9 cellular contexts compared by ENCODE assay signal in the genomic region with DNA sequence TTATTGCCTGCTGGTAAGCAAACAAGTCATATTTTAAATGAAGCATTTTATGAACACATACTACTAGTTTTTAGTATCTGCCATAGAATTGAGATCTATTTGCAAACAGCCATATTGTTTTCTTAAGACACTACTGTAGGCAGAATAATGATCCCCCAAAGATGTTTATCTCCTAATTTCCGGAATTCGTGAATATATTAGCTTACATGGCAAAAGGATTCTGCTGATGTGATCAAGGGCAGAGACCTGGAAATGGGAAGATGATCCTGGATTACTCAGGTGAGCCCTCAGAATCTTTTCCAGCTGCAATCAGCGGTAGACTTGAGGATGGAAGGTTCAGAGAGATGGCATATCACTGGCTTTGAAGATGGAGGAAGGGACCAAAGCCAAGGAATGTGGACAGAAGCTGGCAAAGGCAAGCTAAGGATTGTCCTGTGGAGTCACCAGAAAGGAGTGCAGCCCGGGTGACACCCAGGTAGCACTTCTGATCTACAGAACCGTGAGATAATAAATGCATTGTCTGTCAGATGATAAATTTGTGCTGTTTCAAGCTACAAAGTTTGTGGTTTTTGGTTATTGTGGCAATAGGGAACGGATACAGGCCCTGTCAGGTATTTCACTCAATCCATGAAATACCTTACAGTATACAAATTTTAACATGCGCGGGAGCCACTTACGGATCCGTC. TPM values are rescaled to one million over a fixed set of nuclear protein-coding genes. Genes with fewer than 3 reads are reported as not detected.
DNase-seq lines count a peak whose midpoint lies in the region; ATAC-seq and FAIRE-seq lines count a peak whose summit lies in the region.
"Had no signal": no experiment of that assay in that cellular context is flagged by ENCODE, and none has a peak within 500 bp of the region (broad histone marks: within the 10 kb centered on the region; RNA-seq: fewer than 3 reads in every experiment).

No MANE protein-coding gene starts in this region.

- H2BK15ac ChIP-seq in mesenchymal stem cell (ENCODE audit: low read depth, poor library complexity, severe bottlenecking), result no peak overlapping the region

- peaks cover 10% of the 10 kb centered on the region for H3K79me1 ChIP-seq in mesenchymal stem cell (replicated peaks; ENCODE audit: low read length, poor library complexity, severe bottlenecking)

- no peaks in the 10 kb centered on the region for H3K27me3 ChIP-seq in BLaER1
- H3K27me3 ChIP-seq in HUES48 (ENCODE audit: control insufficient read depth, insufficient read depth, low read length), result no peaks in the 10 kb centered on the region
- no peaks in the 10 kb centered on the region for H3K27me3 ChIP-seq in mesenchymal stem cell (ENCODE audit: control insufficient read depth in 1 of 2, insufficient read depth in 1 of 2, low read length in 2 of 2)
- H3K27me3 ChIP-seq: gastroesophageal sphincter had no signal

- H2BK5ac ChIP-seq in mesenchymal stem cell (ENCODE audit: low read depth, low read length, poor library complexity, severe bottlenecking), result peak overlapping the region; percentile 23

- peaks cover 9% of the 10 kb centered on the region for H3K9me3 ChIP-seq in BLaER1
- H3K9me3 ChIP-seq in HUES48 (ENCODE audit: control insufficient read depth, insufficient read depth, low read length), result no peaks in the 10 kb centered on the region
- H3K9me3 ChIP-seq in mesenchymal stem cell (ENCODE audit: control insufficient read depth, low read length), result no peaks in the 10 kb centered on the region
- H3K9me3 ChIP-seq: gastroesophageal sphincter had no signal

- H3K4me1 ChIP-seq in BLaER1 (peaks cover 11% of the 10 kb centered on the region), HUES48 (ENCODE audit: control insufficient read depth, insufficient read depth, low read length) (peaks cover 10% of the 10 kb centered on the region; the same call in 1 of the 2 replicates), mesenchymal stem cell (ENCODE audit: control insufficient read depth, insufficient read depth, low read depth, low read length) (peaks cover 4% of the 10 kb centered on the region)

- H3K9ac ChIP-seq in BLaER1, result no peak overlapping the region
- peak overlapping the region; percentile 95 for H3K9ac ChIP-seq in HUES48 (ENCODE audit: low read depth, low read length)
- no peak overlapping the region for H3K9ac ChIP-seq in mesenchymal stem cell (ENCODE audit: low read length)

- peak overlapping the region; percentile 61 for H2BK120ac ChIP-seq in mesenchymal stem cell (ENCODE audit: low read depth, low read length)

- no peak overlapping the region for H2AFZ ChIP-seq in mesenchymal stem cell (ENCODE audit: low read depth, low read length)

- ATAC-seq in HG02970 (IDR thresholded peaks at IDR 0.05; ENCODE audit: low FRiP score, unreplicated experiment) (no peak), HG03442 (IDR thresholded peaks at IDR 0.05; ENCODE audit: unreplicated experiment) (no peak)

- peaks cover 11% of the 10 kb centered on the region; the same call in 1 of the 2 replicates for H3K36me3 ChIP-seq in BLaER1
- no peaks in the 10 kb centered on the region for H3K36me3 ChIP-seq in HUES48 (ENCODE audit: control insufficient read depth, insufficient read depth, low read length)
- peaks cover 0 to 11% of the 10 kb centered on the region in 2 experiments for H3K36me3 ChIP-seq in mesenchymal stem cell (ENCODE audit: control insufficient read depth in 1 of 2, insufficient read depth in 2 of 2, low read depth in 1 of 2, low read length in 2 of 2)

- no peak overlapping the region for H3K27ac ChIP-seq in BLaER1
- no peak overlapping the region for H3K27ac ChIP-seq in HUES48 (ENCODE audit: low read depth, low read length)
- peak overlapping the region; percentile 98 for H3K27ac ChIP-seq in caudate nucleus (ENCODE audit: low read depth, low read length)
- H3K27ac ChIP-seq in mesenchymal stem cell (ENCODE audit: low read length, poor library complexity, severe bottlenecking), result peak overlapping the region; percentile 96
- H3K27ac ChIP-seq: gastroesophageal sphincter had no signal

- no peak for FAIRE-seq in GM19239 (lab: Jason Lieb, UNC)

- 33% methylated on average over 10 of the region's 10 CpGs for WGBS in mesenchymal stem cell

- no peak overlapping the region for H3K23ac ChIP-seq in mesenchymal stem cell (ENCODE audit: low read length in 2 of 2)

- H2BK12ac ChIP-seq in mesenchymal stem cell (ENCODE audit: low read length in 2 of 2), result peak overlapping the region in 1 of 2 experiments; percentile 92

- H4K20me1 ChIP-seq in BLaER1, result no peaks in the 10 kb centered on the region; the same call in 1 of the 2 replicates

- H4K8ac ChIP-seq in mesenchymal stem cell (ENCODE audit: low read length), result peak overlapping the region; percentile 13

- peak overlapping the region; percentile 41 to 57 for H3K14ac ChIP-seq in mesenchymal stem cell (ENCODE audit: low read length in 2 of 2)

- H3K4me3 ChIP-seq in BLaER1, result no peak overlapping the region
- no peak overlapping the region; the same call in 1 of the 2 replicates for H3K4me3 ChIP-seq in HUES48 (ENCODE audit: low read depth, low read length)
- peak overlapping the region in 1 of 2 experiments; percentile 76 for H3K4me3 ChIP-seq in mesenchymal stem cell (ENCODE audit: insufficient read depth in 1 of 2, low read depth in 1 of 2, low read length in 2 of 2)
- H3K4me3 ChIP-seq: gastroesophageal sphincter had no signal

- DNase-seq in caudate nucleus (lab: John Stamatoyannopoulos, UW) (peak in 2 of 61 donors; percentile 8 to 31), mesenchymal stem cell (no peak), GM19239 (ENCODE audit: insufficient read length, low spot score) (no peak), SIG-M5 treated with dmso at 0.1 percent for 504 hours (lab: John Stamatoyannopoulos, UW; ENCODE audit: unreplicated experiment) (no peak)

- H3K18ac ChIP-seq in mesenchymal stem cell (ENCODE audit: low read depth in 1 of 2, low read length in 2 of 2), result peak overlapping the region; percentile 69 to 87

- peak overlapping the region; percentile 91 to 97 for H3K4ac ChIP-seq in mesenchymal stem cell (ENCODE audit: low read depth in 1 of 2, low read length in 2 of 2)

- H3K4me2 ChIP-seq in BLaER1 (peak overlapping the region; percentile 89), mesenchymal stem cell (ENCODE audit: low read length, poor library complexity, severe bottlenecking) (peak overlapping the region; percentile 98)

- peak overlapping the region; percentile 97 for H2AK5ac ChIP-seq in mesenchymal stem cell (ENCODE audit: low read length, severe bottlenecking)

- H4K91ac ChIP-seq in mesenchymal stem cell (ENCODE audit: low read length), result peak overlapping the region; percentile 39

RNA-seq across cellular contexts. Expression of gene ERCC6L2, which starts 1.0 kb away (rescaled TPM):
- 16.8 TPM for polyA plus RNA-seq in mesenchymal stem cell (2013, experiment 1 of 2)
- 16.9 TPM for polyA plus RNA-seq in mesenchymal stem cell (2013, experiment 2 of 2)

Comparison
In these comparisons a context has a peak if more than half of its experiments do, and no peak if none do; other contexts are left out.
1. H3K27ac ChIP-seq: peak in caudate nucleus (single experiment) and mesenchymal stem cell (single experiment); none in BLaER1 (single experiment) and HUES48 (single experiment).